8 cellular contexts compared by ENCODE assay signal in the genomic region with DNA sequence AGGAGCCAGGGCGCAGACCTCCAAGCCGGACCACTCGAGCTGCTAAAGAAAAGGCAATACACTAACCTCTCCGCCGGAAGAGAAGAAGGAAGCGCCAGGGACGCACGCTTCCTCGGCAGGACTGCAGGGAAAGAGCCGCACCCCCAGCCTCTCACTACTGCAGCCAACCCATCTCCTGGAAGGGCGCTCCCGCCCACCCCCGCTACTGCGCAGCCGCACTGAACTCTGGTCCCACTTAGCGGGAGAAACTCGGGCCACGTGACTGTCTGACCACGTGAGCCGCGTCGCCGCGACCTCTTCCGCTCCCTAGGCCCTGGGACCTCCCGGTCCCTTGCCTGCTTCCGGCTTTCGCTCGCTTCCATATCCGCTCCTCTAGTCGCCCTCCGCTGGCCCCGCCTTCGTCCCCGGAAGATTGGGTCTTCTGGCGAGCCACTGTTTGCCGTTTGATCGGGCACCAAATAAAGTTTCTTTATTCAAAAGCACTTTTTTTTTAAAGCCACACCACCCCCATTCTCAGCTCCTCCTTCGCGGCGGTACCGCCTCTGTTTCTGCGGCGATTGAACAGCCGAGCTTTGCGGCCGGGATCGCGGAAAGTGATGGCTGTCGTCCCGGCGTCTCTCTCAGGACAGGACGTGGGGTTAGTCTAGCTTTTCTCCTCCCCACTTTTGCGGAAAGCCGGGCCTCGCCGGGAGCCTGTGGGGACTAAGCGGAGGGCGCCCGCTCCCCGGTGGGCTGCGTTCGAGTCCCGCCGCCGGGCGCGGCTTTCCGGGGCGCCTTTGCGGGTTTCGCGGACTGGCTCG. TPM values are rescaled to one million over a fixed set of nuclear protein-coding genes. Genes with fewer than 3 reads are reported as not detected.
A peak's percentile ranks its signal among the peaks of the same experiment; 100 is the strongest.
DNase-seq lines count a peak whose midpoint lies in the region; ATAC-seq and TF ChIP-seq lines count a peak whose summit lies in the region.

A gene with protein sequence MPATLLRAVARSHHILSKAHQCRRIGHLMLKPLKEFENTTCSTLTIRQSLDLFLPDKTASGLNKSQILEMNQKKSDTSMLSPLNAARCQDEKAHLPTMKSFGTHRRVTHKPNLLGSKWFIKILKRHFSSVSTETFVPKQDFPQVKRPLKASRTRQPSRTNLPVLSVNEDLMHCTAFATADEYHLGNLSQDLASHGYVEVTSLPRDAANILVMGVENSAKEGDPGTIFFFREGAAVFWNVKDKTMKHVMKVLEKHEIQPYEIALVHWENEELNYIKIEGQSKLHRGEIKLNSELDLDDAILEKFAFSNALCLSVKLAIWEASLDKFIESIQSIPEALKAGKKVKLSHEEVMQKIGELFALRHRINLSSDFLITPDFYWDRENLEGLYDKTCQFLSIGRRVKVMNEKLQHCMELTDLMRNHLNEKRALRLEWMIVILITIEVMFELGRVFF (minus strand): TSS at position 177 of the 800 bp plus-strand sequence. CDS start 6,315 bp downstream, outside the sequence.

- H3K36me3 ChIP-seq in ovary (no peaks in the 10 kb centered on the region), thyroid gland (no peaks in the 10 kb centered on the region)

- TF ChIP-seq CTCF in GM12865 (IDR thresholded peaks at IDR 0.05; ENCODE audit: insufficient read depth, low read depth, low read length, missing control alignments), result no peak
- TF ChIP-seq CTCF in ovary (IDR thresholded peaks at IDR 0.05), result no peak
- no peak for TF ChIP-seq CTCF in thyroid gland (IDR thresholded peaks at IDR 0.05)

- H3K36me3 Mint-ChIP-seq in activated naive CD8-positive, alpha-beta T cell treated with anti-CD3 and anti-CD28 coated beads, Interleukin-2, amount 50 U/mL, for 24 hours (ENCODE audit: low read depth), result peaks cover 16% of the 10 kb centered on the region

- ATAC-seq in HG02763 (IDR thresholded peaks at IDR 0.05; ENCODE audit: unreplicated experiment) (peak; percentile 98), Right ventricle myocardium inferior (peak; percentile 99)
- peak; percentile 99 for ATAC-seq in activated naive CD8-positive, alpha-beta T cell treated with anti-CD3 and anti-CD28 coated beads, Interleukin-2, amount 50 U/mL, for 24 hours

- TF ChIP-seq EP300 in ovary (IDR thresholded peaks at IDR 0.05), result peak; percentile 72

- peaks cover 3% of the 10 kb centered on the region for H3K27me3 Mint-ChIP-seq in activated naive CD8-positive, alpha-beta T cell treated with anti-CD3 and anti-CD28 coated beads, Interleukin-2, amount 50 U/mL, for 24 hours

- H3K27ac Mint-ChIP-seq in activated naive CD8-positive, alpha-beta T cell treated with anti-CD3 and anti-CD28 coated beads, Interleukin-2, amount 50 U/mL, for 24 hours, result peak within 1 kb of the TSS; percentile 96

- peak; percentile 100 for DNase-seq in GM12865 (ENCODE audit: low read depth)
- DNase-seq in NCI-H1417 treated with DMSO at 0.1 percent for 48 hours (lab: John Stamatoyannopoulos, UW), result peak; percentile 100
- DNase-seq in SW480 (ENCODE audit: low spot score), result peak; percentile 99
- peak; percentile 99 for DNase-seq in activated naive CD8-positive, alpha-beta T cell treated with anti-CD3 and anti-CD28 coated beads, Interleukin-2, amount 50 U/mL, for 24 hours
- peak; percentile 100 for DNase-seq in Right ventricle myocardium inferior (ENCODE audit: missing footprints)
- DNase-seq in ovary, result peak; percentile 99 to 100 (median 100)
- DNase-seq in thyroid gland, result peak; percentile 100

- peak within 1 kb of the TSS; percentile 91 for H3K4me3 ChIP-seq in GM12865 (ENCODE audit: low read depth, low read length)
- peak within 1 kb of the TSS; percentile 87 for H3K4me3 ChIP-seq in ovary
- peak within 1 kb of the TSS; percentile 13 to 98 (median 91) for H3K4me3 ChIP-seq in thyroid gland (replicated peaks in 1 of 3)

- peak within 1 kb of the TSS; percentile 99 for H3K4me3 Mint-ChIP-seq in activated naive CD8-positive, alpha-beta T cell treated with anti-CD3 and anti-CD28 coated beads, Interleukin-2, amount 50 U/mL, for 24 hours

- H3K27me3 ChIP-seq in ovary, result no peaks in the 10 kb centered on the region
- no peaks in the 10 kb centered on the region for H3K27me3 ChIP-seq in thyroid gland

- intact Hi-C loops in Right ventricle myocardium inferior (cut with DNase I) (loop anchor here (5.0 kb wide), 1 partner anchor 60 kb away; a partner anchor contains a TSS), ovary (cut with DNase I) (no loop called here), thyroid gland (cut with DNase I) (no loop called here)

- no peaks in the 10 kb centered on the region for H3K9me3 Mint-ChIP-seq in activated naive CD8-positive, alpha-beta T cell treated with anti-CD3 and anti-CD28 coated beads, Interleukin-2, amount 50 U/mL, for 24 hours

- H3K9me3 ChIP-seq in ovary (no peaks in the 10 kb centered on the region), thyroid gland (no peaks in the 10 kb centered on the region)

- TF ChIP-seq POLR2A in ovary (IDR thresholded peaks at IDR 0.05) (peak; percentile 59), thyroid gland (IDR thresholded peaks at IDR 0.05) (peak; percentile 60 to 79)

- H3K4me1 Mint-ChIP-seq in activated naive CD8-positive, alpha-beta T cell treated with anti-CD3 and anti-CD28 coated beads, Interleukin-2, amount 50 U/mL, for 24 hours, result peaks cover 34% of the 10 kb centered on the region

- peaks cover 2% of the 10 kb centered on the region for H3K4me1 ChIP-seq in ovary (ENCODE audit: insufficient read depth)
- H3K4me1 ChIP-seq in thyroid gland, result peaks cover 25 to 36% of the 10 kb centered on the region in 2 donors

- WGBS in ovary, 3 donors, result 0 to 1% (median 0%) methylated on average over 53 to 74 of the region's 74 CpGs
- WGBS in thyroid gland, 2 donors, result 0 to 1% methylated on average over 44 to 54 of the region's 74 CpGs

- H3K27ac ChIP-seq in ovary (peak within 1 kb of the TSS; percentile 68 to 83), thyroid gland (peak within 1 kb of the TSS; percentile 87 to 97 (median 94))

RNA-seq across cellular contexts. Expression of the gene that starts here (rescaled TPM):
- total RNA-seq in Right ventricle myocardium inferior, result 15.7 TPM
- total RNA-seq in ovary, result 10 to 100 TPM; 17.1 to 23.7 (median 20.5) TPM
- polyA plus RNA-seq in ovary, result 10 to 100 TPM; 19.9 to 20.4 TPM
- total RNA-seq in thyroid gland, result 10 to 100 TPM; 30.2 to 48.5 (median 43.4) TPM

Comparison
In these comparisons a context has a peak if more than half of its experiments do, and no peak if none do; other contexts are left out.
1. Peak in every context shown above with its lines: DNase-seq, ATAC-seq, H3K4me3 ChIP-seq and H3K27ac ChIP-seq.